20 cellular contexts compared by ENCODE assay signal in genomic region chr5:167952278-167952990, GRCh38.
DNase-seq lines count a peak whose midpoint lies in the region; ATAC-seq, FAIRE-seq and TF ChIP-seq lines count a peak whose summit lies in the region.
"Had no signal": no experiment of that assay in that cellular context is flagged by ENCODE, and none has a peak within 500 bp of the region (broad histone marks: within the 10 kb centered on the region; RNA-seq: fewer than 3 reads in every experiment).

No MANE protein-coding gene starts in this region.

- H3K4me1 Mint-ChIP-seq in nephron progenitor cell, result peaks cover 65% of the 10 kb centered on the region
- H3K4me1 Mint-ChIP-seq in activated T-helper 2 cell treated with anti-CD3 and anti-CD28 coated beads, Interferon-gamma antibody, Interleukin-2, Interleukin-4, amounts not matched to agents 10 μg/mL and 5 μg/mL and 100 μg/mL, durations not matched to agents 14 hours and 24 hours and 36 hours (ENCODE audit: low read depth), result no peaks in the 10 kb centered on the region
- H3K4me1 Mint-ChIP-seq: activated naive CD4-positive, alpha-beta T cell treated with anti-CD3 and anti-CD28 coated beads, Interleukin-2, amount 50 U/mL, for 24 hours; stimulated activated memory B cell treated with anti-CD40 and anti-IgM and Interleukin-4, amounts not matched to agents 10 μg/mL and 1 μg/mL and 100 μg/mL, for 72 hours had no signal

- peak overlapping the region; percentile 80 for H3K27ac ChIP-seq in 22Rv1
- H3K27ac ChIP-seq: body of pancreas, gastrocnemius medialis, RWPE1, thoracic aorta had no signal

- no peak for FAIRE-seq in frontal cortex (lab: Jason Lieb, UNC)
- FAIRE-seq: HepG2 had no signal

- H3K27ac Mint-ChIP-seq in nephron progenitor cell, result peak overlapping the region; percentile 90
- H3K27ac Mint-ChIP-seq in activated T-helper 2 cell treated with anti-CD3 and anti-CD28 coated beads, Interferon-gamma antibody, Interleukin-2, Interleukin-4, amounts not matched to agents 10 μg/mL and 5 μg/mL and 100 μg/mL, durations not matched to agents 14 hours and 24 hours and 36 hours, result no peak overlapping the region
- H3K27ac Mint-ChIP-seq: activated naive CD4-positive, alpha-beta T cell treated with anti-CD3 and anti-CD28 coated beads, Interleukin-2, amount 50 U/mL, for 24 hours; stimulated activated memory B cell treated with anti-CD40 and anti-IgM and Interleukin-4, amounts not matched to agents 10 μg/mL and 1 μg/mL and 100 μg/mL, for 72 hours had no signal

- H3K4me3 Mint-ChIP-seq in nephron progenitor cell, result peak overlapping the region; percentile 73
- H3K4me3 Mint-ChIP-seq in activated T-helper 2 cell treated with anti-CD3 and anti-CD28 coated beads, Interferon-gamma antibody, Interleukin-2, Interleukin-4, amounts not matched to agents 10 μg/mL and 5 μg/mL and 100 μg/mL, durations not matched to agents 14 hours and 24 hours and 36 hours (ENCODE audit: low read depth), result no peak overlapping the region
- H3K4me3 Mint-ChIP-seq: activated naive CD4-positive, alpha-beta T cell treated with anti-CD3 and anti-CD28 coated beads, Interleukin-2, amount 50 U/mL, for 24 hours; stimulated activated memory B cell treated with anti-CD40 and anti-IgM and Interleukin-4, amounts not matched to agents 10 μg/mL and 1 μg/mL and 100 μg/mL, for 72 hours had no signal

- H3K27me3 Mint-ChIP-seq in nephron progenitor cell (ENCODE audit: low read depth, poor library complexity), result no peaks in the 10 kb centered on the region
- no peaks in the 10 kb centered on the region for H3K27me3 Mint-ChIP-seq in activated T-helper 2 cell treated with anti-CD3 and anti-CD28 coated beads, Interferon-gamma antibody, Interleukin-2, Interleukin-4, amounts not matched to agents 10 μg/mL and 5 μg/mL and 100 μg/mL, durations not matched to agents 14 hours and 24 hours and 36 hours (ENCODE audit: low read depth)
- H3K27me3 Mint-ChIP-seq: activated naive CD4-positive, alpha-beta T cell treated with anti-CD3 and anti-CD28 coated beads, Interleukin-2, amount 50 U/mL, for 24 hours; stimulated activated memory B cell treated with anti-CD40 and anti-IgM and Interleukin-4, amounts not matched to agents 10 μg/mL and 1 μg/mL and 100 μg/mL, for 72 hours had no signal

- DNase-seq in NCI-H69 (lab: John Stamatoyannopoulos, UW) (peak; percentile 88), left cardiac atrium (peak; percentile 48), nephron progenitor cell (peak; percentile 48), frontal cortex (ENCODE audit: low spot score in 2 of 2) (no peak), HK-2 (ENCODE audit: unreplicated experiment) (no peak)
- no peak for DNase-seq in activated T-helper 2 cell treated with anti-CD3 and anti-CD28 coated beads, Interferon-gamma antibody, Interleukin-2, Interleukin-4, amounts not matched to agents 10 μg/mL and 5 μg/mL and 100 μg/mL, durations not matched to agents 14 hours and 24 hours and 36 hours (ENCODE audit: low spot score)
- DNase-seq: activated CD4-positive, alpha-beta T cell treated with anti-CD3 and anti-CD28 coated beads, Interleukin-2, amount 50 U/mL, for 4 hours; DMS79; gastrocnemius medialis; HCEC 1CT; NCI-H1436; stimulated activated CD4-positive, alpha-beta T cell treated with anti-CD3 and anti-CD28 coated beads, Interleukin-15, amount 100 ng/mL, for 24 hours had no signal

- no peak for TF ChIP-seq CTCF in 22Rv1 (IDR thresholded peaks at IDR 0.05)
- TF ChIP-seq CTCF in nephron progenitor cell (IDR thresholded peaks at IDR 0.05), result no peak

- peaks cover 25% of the 10 kb centered on the region for H3K36me3 Mint-ChIP-seq in nephron progenitor cell (ENCODE audit: low read depth)
- H3K36me3 Mint-ChIP-seq in activated T-helper 2 cell treated with anti-CD3 and anti-CD28 coated beads, Interferon-gamma antibody, Interleukin-2, Interleukin-4, amounts not matched to agents 10 μg/mL and 5 μg/mL and 100 μg/mL, durations not matched to agents 14 hours and 24 hours and 36 hours (ENCODE audit: low read depth), result no peaks in the 10 kb centered on the region
- H3K36me3 Mint-ChIP-seq: activated naive CD4-positive, alpha-beta T cell treated with anti-CD3 and anti-CD28 coated beads, Interleukin-2, amount 50 U/mL, for 24 hours; stimulated activated memory B cell treated with anti-CD40 and anti-IgM and Interleukin-4, amounts not matched to agents 10 μg/mL and 1 μg/mL and 100 μg/mL, for 72 hours had no signal

- ATAC-seq in left cardiac atrium (peak; percentile 89 to 96), HG03135 (IDR thresholded peaks at IDR 0.05; ENCODE audit: unreplicated experiment) (no peak)
- ATAC-seq: body of pancreas; gastrocnemius medialis; HepG2; stimulated activated memory B cell treated with anti-CD40 and anti-IgM and Interleukin-4, amounts not matched to agents 10 μg/mL and 1 μg/mL and 100 μg/mL, for 72 hours had no signal

- intact Hi-C loops in left cardiac atrium (cut with DNase I), result loop anchor here in 1 of 2 donors (5.0 kb wide), 1 partner anchor 45 kb away; no protein-coding TSS in a partner anchor
- intact Hi-C loops in activated T-helper 2 cell treated with anti-CD3 and anti-CD28 coated beads, Interferon-gamma antibody, Interleukin-2, Interleukin-4, amounts not matched to agents 10 μg/mL and 5 μg/mL and 100 μg/mL, durations not matched to agents 14 hours and 24 hours and 36 hours (cut with micrococcal nuclease), result no loop called here

- peaks cover 26% of the 10 kb centered on the region for H3K9me3 Mint-ChIP-seq in nephron progenitor cell
- H3K9me3 Mint-ChIP-seq in activated T-helper 2 cell treated with anti-CD3 and anti-CD28 coated beads, Interferon-gamma antibody, Interleukin-2, Interleukin-4, amounts not matched to agents 10 μg/mL and 5 μg/mL and 100 μg/mL, durations not matched to agents 14 hours and 24 hours and 36 hours, result no peaks in the 10 kb centered on the region

Comparison
In these comparisons a context has a peak if more than half of its experiments do, and no peak if none do; other contexts are left out.
1. DNase-seq: peak in NCI-H69 (single experiment), left cardiac atrium (single experiment) and nephron progenitor cell (single experiment); none in frontal cortex (0 of 2), HK-2 (single experiment) and activated T-helper 2 cell treated with anti-CD3 and anti-CD28 coated beads, Interferon-gamma antibody, Interleukin-2, Interleukin-4, amounts not matched to agents 10 μg/mL and 5 μg/mL and 100 μg/mL, durations not matched to agents 14 hours and 24 hours and 36 hours (single experiment).